ENCODE assay signal across 8 cellular contexts in the genomic region with DNA sequence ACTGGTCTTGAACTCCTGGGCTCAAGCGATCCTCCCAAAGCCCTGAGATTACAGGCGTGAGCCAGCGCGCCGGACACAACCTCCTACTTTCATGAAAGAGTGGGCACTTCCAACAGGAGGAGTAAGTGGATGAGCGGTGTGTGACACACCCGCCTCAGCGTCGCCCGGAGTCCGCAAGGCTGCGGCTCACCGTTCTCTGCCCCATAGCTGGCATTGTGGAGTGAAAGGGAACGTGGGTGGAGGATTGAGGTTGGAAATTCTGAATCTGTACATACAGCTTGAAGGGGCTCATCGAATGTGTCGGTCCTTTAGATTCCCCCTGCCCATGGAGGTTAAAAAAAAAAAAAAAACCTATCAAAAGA. TPM values are rescaled to one million over a fixed set of nuclear protein-coding genes. Genes with fewer than 3 reads are reported as not detected.
A peak's percentile ranks its signal among the peaks of the same experiment; 100 is the strongest.
DNase-seq lines count a peak whose midpoint lies in the region; ATAC-seq and TF ChIP-seq lines count a peak whose summit lies in the region.

No MANE protein-coding gene starts in this region.

- H4K20me1 ChIP-seq in DND-41 (ENCODE audit: insufficient read depth, low read length) (peaks cover 5% of the 10 kb centered on the region; the same call in 1 of the 2 replicates), PC-3 (ENCODE audit: low read length) (no peaks in the 10 kb centered on the region)

- H3K9me2 ChIP-seq in PC-3 (replicated peaks; ENCODE audit: low read length): no peaks in the 10 kb centered on the region

- peak overlapping the region; percentile 86 to 99 for H3K4me3 Mint-ChIP-seq in activated T-cell treated with anti-CD3 and anti-CD28 coated beads, Interleukin-2, amount 50 U/mL, for 72 hours

- H3K27me3 ChIP-seq in DND-41 (ENCODE audit: insufficient read depth, low read length, poor library complexity) (no peaks in the 10 kb centered on the region), left ventricle myocardium inferior (ENCODE audit: low read depth) (no peaks in the 10 kb centered on the region), PC-3 (ENCODE audit: low read length) (no peaks in the 10 kb centered on the region)

- H3K9ac ChIP-seq in DND-41 (ENCODE audit: low read depth, low read length) (peak overlapping the region; percentile 73), PC-3 (ENCODE audit: low read length) (no peak overlapping the region)

- H3K36me3 Mint-ChIP-seq in activated T-cell treated with anti-CD3 and anti-CD28 coated beads, Interleukin-2, amount 50 U/mL, for 72 hours (ENCODE audit: insufficient read depth in 2 of 2): no peaks in the 10 kb centered on the region

- peak overlapping the region; percentile 98 for H3K27ac Mint-ChIP-seq in activated T-cell treated with anti-CD3 and anti-CD28 coated beads, Interleukin-2, amount 50 U/mL, for 72 hours

- no peak for DNase-seq in DND-41
- no peak for DNase-seq in NB4 (ENCODE audit: low read depth)
- peak; percentile 56 to 70 for DNase-seq in activated T-cell treated with anti-CD3 and anti-CD28 coated beads, Interleukin-2, amount 50 U/mL, for 72 hours
- no peak for DNase-seq in left ventricle myocardium inferior
- peak; percentile 60 for DNase-seq in renal cortical epithelial cell (ENCODE audit: low read depth)
- no peak for DNase-seq in PC-3

- H3K4me1 ChIP-seq in DND-41 (ENCODE audit: insufficient read depth, low read length): peaks cover 30% of the 10 kb centered on the region
- H3K4me1 ChIP-seq in left ventricle myocardium inferior: peaks cover 58% of the 10 kb centered on the region
- H3K4me1 ChIP-seq in PC-3 (ENCODE audit: insufficient read depth, low read length): no peaks in the 10 kb centered on the region

- POLR2A ChIA-PET in PC-3 (lab: Charles Lee; ENCODE audit: unreplicated experiment): no interaction called here

- peaks cover 22% of the 10 kb centered on the region; the same call in 1 of the 2 replicates for H3K79me2 ChIP-seq in DND-41 (ENCODE audit: insufficient read depth, low read length)
- H3K79me2 ChIP-seq in PC-3 (ENCODE audit: low read length): no peaks in the 10 kb centered on the region

- no peak for TF ChIP-seq POLR2A in NB4 (IDR thresholded peaks at IDR 0.05; ENCODE audit: extremely low read depth, insufficient read length)

- H3K9me3 Mint-ChIP-seq in activated T-cell treated with anti-CD3 and anti-CD28 coated beads, Interleukin-2, amount 50 U/mL, for 72 hours: no peaks in the 10 kb centered on the region

- no peak for TF ChIP-seq CTCF in DND-41 (IDR thresholded peaks at IDR 0.05; ENCODE audit: borderline replicate concordance, extremely low read depth, low read length, poor library complexity, severe bottlenecking)
- no peak for TF ChIP-seq CTCF in NB4 (IDR thresholded peaks at IDR 0.05; ENCODE audit: low read depth, low read length)
- no peak for TF ChIP-seq CTCF in left ventricle myocardium inferior (IDR thresholded peaks at IDR 0.05; ENCODE audit: borderline replicate concordance)
- no peak for TF ChIP-seq CTCF in PC-3 (conservative IDR thresholded peaks at IDR 0.05; ENCODE audit: low read depth, low read length)

- H3K4me3 ChIP-seq in DND-41 (ENCODE audit: low read depth in 1 of 2, low read length in 2 of 2) (peak overlapping the region; percentile 41 to 74; a peak in 3 of 4 replicates), NB4 (ENCODE audit: low read depth, low read length) (peak overlapping the region; percentile 36), left ventricle myocardium inferior (peak overlapping the region; percentile 95), PC-3 (ENCODE audit: low read length) (no peak overlapping the region)

- ATAC-seq in DND-41 (ENCODE audit: insufficient read depth, low read depth) (no peak), GM21737 (IDR thresholded peaks at IDR 0.05; ENCODE audit: unreplicated experiment) (peak; percentile 24), PC-3 (no peak), HG02970 (IDR thresholded peaks at IDR 0.05; ENCODE audit: low FRiP score, unreplicated experiment) (no peak)
- peak; percentile 76 for ATAC-seq in activated T-cell treated with anti-CD3 and anti-CD28 coated beads, Interleukin-2, amount 50 U/mL, for 72 hours (replicated peaks in 1 of 2)

- no peaks in the 10 kb centered on the region for H3K9me3 ChIP-seq in DND-41 (ENCODE audit: insufficient read depth, low read length, severe bottlenecking)
- H3K9me3 ChIP-seq in left ventricle myocardium inferior (replicated peaks): no peaks in the 10 kb centered on the region
- H3K9me3 ChIP-seq in PC-3 (ENCODE audit: low read length): no peaks in the 10 kb centered on the region

- CTCF ChIA-PET in PC-3 (lab: Charles Lee): no interaction called here

- peaks cover 42% of the 10 kb centered on the region for H3K4me1 Mint-ChIP-seq in activated T-cell treated with anti-CD3 and anti-CD28 coated beads, Interleukin-2, amount 50 U/mL, for 72 hours (ENCODE audit: low read depth)

- H2AFZ ChIP-seq in DND-41 (ENCODE audit: low read depth, low read length) (peak overlapping the region; percentile 93), PC-3 (ENCODE audit: low read length) (no peak overlapping the region)

- H3F3A ChIP-seq in PC-3 (ENCODE audit: low read length, unreplicated experiment): no peaks in the 10 kb centered on the region

- H3K27ac ChIP-seq in DND-41 (ENCODE audit: low read length) (peak overlapping the region; percentile 72), left ventricle myocardium inferior (replicated peaks) (peak overlapping the region; percentile 96), PC-3 (ENCODE audit: low read length) (no peak overlapping the region)

- peak overlapping the region; percentile 84 for H3K4me2 ChIP-seq in DND-41 (ENCODE audit: insufficient read depth, low read length)
- H3K4me2 ChIP-seq in PC-3 (ENCODE audit: low read length): no peak overlapping the region

- intact Hi-C loops in left ventricle myocardium inferior (cut with micrococcal nuclease) (no loop called here), PC-3 (cut with micrococcal nuclease) (no loop called here)

- peaks cover 3% of the 10 kb centered on the region; the same call in 1 of the 2 replicates for H3K36me3 ChIP-seq in DND-41 (ENCODE audit: insufficient read depth, low read length)
- no peaks in the 10 kb centered on the region for H3K36me3 ChIP-seq in left ventricle myocardium inferior
- no peaks in the 10 kb centered on the region for H3K36me3 ChIP-seq in PC-3 (ENCODE audit: low read depth, low read length)

- peaks cover 6% of the 10 kb centered on the region for H3K27me3 Mint-ChIP-seq in activated T-cell treated with anti-CD3 and anti-CD28 coated beads, Interleukin-2, amount 50 U/mL, for 72 hours (ENCODE audit: low read depth)

- no TSS peak for BruUV-seq in PC-3 (replicated peaks; lab: Mats Ljungman, UMichigan)

RNA-seq across cellular contexts. Expression of gene PRXL2A, which starts 0.5 kb away (rescaled TPM):
- total RNA-seq in activated T-cell treated with anti-CD3 and anti-CD28 coated beads, Interleukin-2, amount 50 U/mL, for 72 hours: 10 to 100 TPM; 11.0 to 15.5 TPM
- total RNA-seq in left ventricle myocardium inferior (101 TPM), renal cortical epithelial cell (57.5 and 121 TPM in 2 replicates), PC-3 (2014; rRNA removed) (not detected in 2 replicates)

RNA-seq across cellular contexts. Expression of gene TSPAN14, which starts 46.3 kb away (rescaled TPM):
- total RNA-seq in activated T-cell treated with anti-CD3 and anti-CD28 coated beads, Interleukin-2, amount 50 U/mL, for 72 hours: 10 to 100 TPM; 44.2 to 47.8 TPM
- total RNA-seq in left ventricle myocardium inferior (33.4 TPM), renal cortical epithelial cell (51.4 and 199 TPM in 2 replicates), PC-3 (2014; rRNA removed) (not detected in 2 replicates)

RNA-seq across cellular contexts. Expression of gene DYDC2, which starts 51.2 kb away (rescaled TPM):
- total RNA-seq in activated T-cell treated with anti-CD3 and anti-CD28 coated beads, Interleukin-2, amount 50 U/mL, for 72 hours: not detected
- total RNA-seq in left ventricle myocardium inferior: not detected
- total RNA-seq in renal cortical epithelial cell: 0.15 and 0.87 TPM in 2 replicates
- not detected in 2 replicates for total RNA-seq in PC-3 (2014; rRNA removed)

RNA-seq across cellular contexts. Expression of gene DYDC1, which starts 51.3 kb away (rescaled TPM):
- total RNA-seq in activated T-cell treated with anti-CD3 and anti-CD28 coated beads, Interleukin-2, amount 50 U/mL, for 72 hours: not detected
- not detected for total RNA-seq in left ventricle myocardium inferior
- not detected in 2 replicates for total RNA-seq in renal cortical epithelial cell
- not detected in 2 replicates for total RNA-seq in PC-3 (2014; rRNA removed)

Comparison
In these comparisons a context has a peak if more than half of its experiments do, and no peak if none do; other contexts are left out.
1. ATAC-seq: peak in GM21737 (single experiment) and activated T-cell treated with anti-CD3 and anti-CD28 coated beads, Interleukin-2, amount 50 U/mL, for 72 hours (2 of 2); none in DND-41 (single experiment), PC-3 (single experiment) and HG02970 (single experiment).
2. DNase-seq: peak in activated T-cell treated with anti-CD3 and anti-CD28 coated beads, Interleukin-2, amount 50 U/mL, for 72 hours (2 of 2) and renal cortical epithelial cell (single experiment); none in DND-41 (single experiment), NB4 (single experiment), left ventricle myocardium inferior (single experiment) and PC-3 (single experiment).
3. RNA of gene PRXL2A, which starts 0.5 kb away (total RNA-seq): 57.5 to 121 TPM in renal cortical epithelial cell, 101 TPM in left ventricle myocardium inferior (single experiment) and 11.0 to 15.5 TPM in activated T-cell treated with anti-CD3 and anti-CD28 coated beads, Interleukin-2, amount 50 U/mL, for 72 hours; not detected in PC-3; every median in the first group is over 10 times any median in the second.
4. RNA of gene TSPAN14, which starts 46.3 kb away (total RNA-seq): 51.4 to 199 TPM in renal cortical epithelial cell, 44.2 to 47.8 TPM in activated T-cell treated with anti-CD3 and anti-CD28 coated beads, Interleukin-2, amount 50 U/mL, for 72 hours and 33.4 TPM in left ventricle myocardium inferior (single experiment); not detected in PC-3; every median in the first group is over 10 times any median in the second.